10 cellular contexts compared by ENCODE assay signal in genomic region chr12:116693259-116694227, GRCh38. TPM values are rescaled to one million over a fixed set of nuclear protein-coding genes. Genes with fewer than 3 reads are reported as not detected.
DNase-seq lines count a peak whose midpoint lies in the region; ATAC-seq and TF ChIP-seq lines count a peak whose summit lies in the region.
"Had no signal": no experiment of that assay in that cellular context is flagged by ENCODE, and none has a peak within 500 bp of the region (broad histone marks: within the 10 kb centered on the region; RNA-seq: fewer than 3 reads in every experiment).

No MANE protein-coding gene starts in this region.

- peak overlapping the region in 1 of 3 donors; percentile 19 for H3K4me3 ChIP-seq in thyroid gland (replicated peaks in 1 of 3)

- no peak for TF ChIP-seq CTCF in VCaP (conservative IDR thresholded peaks at IDR 0.05)
- TF ChIP-seq CTCF in thyroid gland (IDR thresholded peaks at IDR 0.05) = no peak
- no peak for TF ChIP-seq CTCF in GM20000 (IDR thresholded peaks at IDR 0.05; ENCODE audit: extremely low read depth, missing control alignments)

- DNase-seq in NCI-H146 (lab: John Stamatoyannopoulos, UW) = peak; percentile 27
- DNase-seq in NCI-H146 treated with DMSO at 0.1 percent for 48 hours (lab: John Stamatoyannopoulos, UW; ENCODE audit: unreplicated experiment) = no peak
- peak; percentile 52 for DNase-seq in islet precursor cell
- DNase-seq in thyroid gland = peak; percentile 69 to 74
- no peak for DNase-seq in SW 1271 (lab: John Stamatoyannopoulos, UW)
- no peak for DNase-seq in GM20000 (ENCODE audit: low spot score)
- DNase-seq: activated effector memory CD4-positive, alpha-beta T cell treated with Interleukin-2 at 50 U/mL for 16 hours; NCI-H226 had no signal

- H3K27me3 ChIP-seq in thyroid gland = no peaks in the 10 kb centered on the region

- no peak for ATAC-seq in GM18873 (IDR thresholded peaks at IDR 0.05; ENCODE audit: low FRiP score, unreplicated experiment)

- H3K27ac ChIP-seq in VCaP (peak overlapping the region; percentile 12; the same call in 1 of the 2 replicates), thyroid gland (no peak overlapping the region)

- no peak for TF ChIP-seq POLR2A in thyroid gland (IDR thresholded peaks at IDR 0.05)

- no peaks in the 10 kb centered on the region for H3K36me3 ChIP-seq in thyroid gland

- H3K4me1 ChIP-seq in thyroid gland = peaks cover 21 to 30% of the 10 kb centered on the region in 2 donors

- 13 to 18% methylated on average over 29 to 34 of the region's 34 CpGs for WGBS in thyroid gland, 2 donors

- no peaks in the 10 kb centered on the region for H3K9me3 ChIP-seq in thyroid gland

- intact Hi-C loops in thyroid gland (cut with DNase I) = loop anchor here (10.0 kb wide), 1 partner anchor 689 kb away; no protein-coding TSS in a partner anchor

RNA-seq across cellular contexts. Expression of gene SPRING1, which starts 44.3 kb away (rescaled TPM):
- 100 to 1,000 TPM in 2 of 4 donors, 10 to 100 TPM in 2; 88.0 to 163 (median 124) TPM for total RNA-seq in thyroid gland

RNA-seq across cellular contexts. Expression of gene RNFT2, which starts 44.6 kb away (rescaled TPM):
- 1 to 10 TPM; 2.3 to 5.0 (median 4.5) TPM for total RNA-seq in thyroid gland

Comparison
In these comparisons a context has a peak if more than half of its experiments do, and no peak if none do; other contexts are left out.
1. DNase-seq: peak in NCI-H146 (single experiment), islet precursor cell (single experiment) and thyroid gland (2 of 2); none in NCI-H146 treated with DMSO at 0.1 percent for 48 hours (single experiment), SW 1271 (0 of 2) and GM20000 (single experiment).